ENCODE assay signal across 1 cellular context in the genomic region with DNA sequence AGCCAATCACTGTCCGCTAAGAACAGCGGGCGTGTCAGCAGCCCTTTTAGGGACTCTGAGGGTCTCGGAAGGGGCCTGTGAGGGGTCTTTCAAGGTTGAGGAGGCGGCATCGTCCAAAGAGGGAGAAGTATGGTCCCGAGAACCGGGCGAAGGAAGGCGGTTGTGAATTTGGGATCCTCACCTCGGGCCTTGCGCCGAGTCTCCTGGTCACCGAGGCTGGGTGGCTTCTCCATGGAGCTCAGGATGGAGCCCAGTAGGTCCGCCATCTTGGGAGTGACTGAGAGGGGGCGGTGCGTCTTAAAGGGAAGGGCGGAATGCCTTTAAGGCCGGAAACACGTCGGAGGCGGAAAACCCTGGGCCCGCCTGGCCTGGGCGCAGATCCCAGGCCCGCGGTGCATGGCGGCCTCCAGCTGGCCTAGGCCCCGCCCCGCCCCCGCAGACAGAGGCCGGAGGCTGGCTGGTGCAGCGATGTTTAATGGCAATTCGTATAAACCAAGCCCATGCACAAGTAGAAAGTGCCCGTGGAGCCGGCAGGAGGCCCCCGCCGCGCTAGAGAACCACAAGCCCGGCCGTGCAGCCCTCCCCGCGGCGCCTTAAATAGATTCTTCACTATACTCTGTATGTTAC.
TF ChIP-seq lines count a peak whose summit lies in the region.

A gene with protein sequence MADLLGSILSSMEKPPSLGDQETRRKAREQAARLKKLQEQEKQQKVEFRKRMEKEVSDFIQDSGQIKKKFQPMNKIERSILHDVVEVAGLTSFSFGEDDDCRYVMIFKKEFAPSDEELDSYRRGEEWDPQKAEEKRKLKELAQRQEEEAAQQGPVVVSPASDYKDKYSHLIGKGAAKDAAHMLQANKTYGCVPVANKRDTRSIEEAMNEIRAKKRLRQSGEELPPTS (minus strand): TSS at position 279 of the 627 bp plus-strand sequence. CDS start 13 bp downstream, at position 266.

TF ChIP-seq in HepG2, 621 proteins besides CTCF, POLR2A, EP300 and RAD21 (continued from another document and continues in another):
- TF ChIP-seq, protein P1, sequence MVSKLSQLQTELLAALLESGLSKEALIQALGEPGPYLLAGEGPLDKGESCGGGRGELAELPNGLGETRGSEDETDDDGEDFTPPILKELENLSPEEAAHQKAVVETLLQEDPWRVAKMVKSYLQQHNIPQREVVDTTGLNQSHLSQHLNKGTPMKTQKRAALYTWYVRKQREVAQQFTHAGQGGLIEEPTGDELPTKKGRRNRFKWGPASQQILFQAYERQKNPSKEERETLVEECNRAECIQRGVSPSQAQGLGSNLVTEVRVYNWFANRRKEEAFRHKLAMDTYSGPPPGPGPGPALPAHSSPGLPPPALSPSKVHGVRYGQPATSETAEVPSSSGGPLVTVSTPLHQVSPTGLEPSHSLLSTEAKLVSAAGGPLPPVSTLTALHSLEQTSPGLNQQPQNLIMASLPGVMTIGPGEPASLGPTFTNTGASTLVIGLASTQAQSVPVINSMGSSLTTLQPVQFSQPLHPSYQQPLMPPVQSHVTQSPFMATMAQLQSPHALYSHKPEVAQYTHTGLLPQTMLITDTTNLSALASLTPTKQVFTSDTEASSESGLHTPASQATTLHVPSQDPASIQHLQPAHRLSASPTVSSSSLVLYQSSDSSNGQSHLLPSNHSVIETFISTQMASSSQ (IDR thresholded peaks at IDR 0.05; ENCODE audit: low read depth) = no peak
- TF ChIP-seq, protein P1 (CRISPR knock-in tag; IDR thresholded peaks at IDR 0.05; ENCODE audit: borderline replicate concordance) = 0 out of 2 replicates have a peak, but pooled peaks have one; percentile 54
- TF ChIP-seq ZNF121 (CRISPR knock-in tag; IDR thresholded peaks at IDR 0.05) (peak; percentile 45; the same call in 1 of the 2 replicates), SMAD1 (CRISPR knock-in tag; IDR thresholded peaks at IDR 0.05; ENCODE audit: borderline replicate concordance, low read depth) (no peak), KMT2A (CRISPR knock-in tag; IDR thresholded peaks at IDR 0.05) (peak; percentile 71; the same call in 1 of the 2 replicates), RNF2 (conservative IDR thresholded peaks at IDR 0.05; ENCODE audit: low read depth) (0 out of 2 replicates have a peak, but pooled peaks have one; percentile 11), HNRNPK (IDR thresholded peaks at IDR 0.05; ENCODE audit: low read depth, low read length, poor library complexity, severe bottlenecking) (peak; percentile 33), ZNF558 (CRISPR knock-in tag; IDR thresholded peaks at IDR 0.05; ENCODE audit: borderline replicate concordance) (no peak), MTF2 (CRISPR knock-in tag; IDR thresholded peaks at IDR 0.05; ENCODE audit: borderline replicate concordance) (peak; percentile 61; the same call in 1 of the 2 replicates), RFXANK (CRISPR knock-in tag; IDR thresholded peaks at IDR 0.05) (0 out of 2 replicates have a peak, but pooled peaks have one; percentile 27), RBAK (CRISPR knock-in tag; IDR thresholded peaks at IDR 0.05) (no peak), BORCS8-MEF2B (CRISPR knock-in tag; IDR thresholded peaks at IDR 0.05) (peak; percentile 10), TMF1 (CRISPR knock-in tag; IDR thresholded peaks at IDR 0.05; ENCODE audit: low read depth) (peak; percentile 27; the same call in 1 of the 2 replicates), SSRP1 (CRISPR knock-in tag; IDR thresholded peaks at IDR 0.05) (no peak), RFXAP (CRISPR knock-in tag; IDR thresholded peaks at IDR 0.05; ENCODE audit: borderline replicate concordance) (no peak), ZNF143 (CRISPR knock-in tag; IDR thresholded peaks at IDR 0.05) (peak; percentile 63), KDM4B (CRISPR knock-in tag; IDR thresholded peaks at IDR 0.05) (no peak), MED13 (CRISPR knock-in tag; IDR thresholded peaks at IDR 0.05) (no peak; the same call in 1 of the 2 replicates), KDM3A (CRISPR knock-in tag; IDR thresholded peaks at IDR 0.05; ENCODE audit: low read depth) (0 out of 2 replicates have a peak, but pooled peaks have one; percentile 35), MIER2 (CRISPR knock-in tag; IDR thresholded peaks at IDR 0.05) (0 out of 2 replicates have a peak, but pooled peaks have one; percentile 39), ZNF839 (CRISPR knock-in tag; IDR thresholded peaks at IDR 0.05; ENCODE audit: borderline replicate concordance) (no peak), RELA (CRISPR knock-in tag; IDR thresholded peaks at IDR 0.05) (no peak), KLF11 (CRISPR knock-in tag; IDR thresholded peaks at IDR 0.05) (peak; percentile 39; the same call in 1 of the 2 replicates), EEA1 (CRISPR knock-in tag; IDR thresholded peaks at IDR 0.05; ENCODE audit: borderline replicate concordance) (peak; percentile 12; the same call in 1 of the 2 replicates), RFX5 (IDR thresholded peaks at IDR 0.05; ENCODE audit: low read depth, low read length) (no peak), YEATS2 (CRISPR knock-in tag; IDR thresholded peaks at IDR 0.05; ENCODE audit: borderline replicate concordance) (peak; percentile 84; the same call in 1 of the 2 replicates), ZFP1 (CRISPR knock-in tag; IDR thresholded peaks at IDR 0.05) (no peak)
- TF ChIP-seq, protein P2, sequence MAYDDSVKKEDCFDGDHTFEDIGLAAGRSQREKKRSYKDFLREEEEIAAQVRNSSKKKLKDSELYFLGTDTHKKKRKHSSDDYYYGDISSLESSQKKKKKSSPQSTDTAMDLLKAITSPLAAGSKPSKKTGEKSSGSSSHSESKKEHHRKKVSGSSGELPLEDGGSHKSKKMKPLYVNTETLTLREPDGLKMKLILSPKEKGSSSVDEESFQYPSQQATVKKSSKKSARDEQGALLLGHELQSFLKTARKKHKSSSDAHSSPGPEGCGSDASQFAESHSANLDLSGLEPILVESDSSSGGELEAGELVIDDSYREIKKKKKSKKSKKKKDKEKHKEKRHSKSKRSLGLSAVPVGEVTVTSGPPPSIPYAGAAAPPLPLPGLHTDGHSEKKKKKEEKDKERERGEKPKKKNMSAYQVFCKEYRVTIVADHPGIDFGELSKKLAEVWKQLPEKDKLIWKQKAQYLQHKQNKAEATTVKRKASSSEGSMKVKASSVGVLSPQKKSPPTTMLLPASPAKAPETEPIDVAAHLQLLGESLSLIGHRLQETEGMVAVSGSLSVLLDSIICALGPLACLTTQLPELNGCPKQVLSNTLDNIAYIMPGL (CRISPR knock-in tag; IDR thresholded peaks at IDR 0.05; ENCODE audit: borderline replicate concordance in 1 of 2, low read depth in 1 of 2) = peak in 1 of 2 experiments; percentile 27; a peak in 1 of 4 replicates
- TF ChIP-seq, protein P3, sequence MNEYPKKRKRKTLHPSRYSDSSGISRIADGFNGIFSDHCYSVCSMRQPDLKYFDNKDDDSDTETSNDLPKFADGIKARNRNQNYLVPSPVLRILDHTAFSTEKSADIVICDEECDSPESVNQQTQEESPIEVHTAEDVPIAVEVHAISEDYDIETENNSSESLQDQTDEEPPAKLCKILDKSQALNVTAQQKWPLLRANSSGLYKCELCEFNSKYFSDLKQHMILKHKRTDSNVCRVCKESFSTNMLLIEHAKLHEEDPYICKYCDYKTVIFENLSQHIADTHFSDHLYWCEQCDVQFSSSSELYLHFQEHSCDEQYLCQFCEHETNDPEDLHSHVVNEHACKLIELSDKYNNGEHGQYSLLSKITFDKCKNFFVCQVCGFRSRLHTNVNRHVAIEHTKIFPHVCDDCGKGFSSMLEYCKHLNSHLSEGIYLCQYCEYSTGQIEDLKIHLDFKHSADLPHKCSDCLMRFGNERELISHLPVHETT (CRISPR knock-in tag; conservative IDR thresholded peaks at IDR 0.05) = no peak
- TF ChIP-seq, protein P4, sequence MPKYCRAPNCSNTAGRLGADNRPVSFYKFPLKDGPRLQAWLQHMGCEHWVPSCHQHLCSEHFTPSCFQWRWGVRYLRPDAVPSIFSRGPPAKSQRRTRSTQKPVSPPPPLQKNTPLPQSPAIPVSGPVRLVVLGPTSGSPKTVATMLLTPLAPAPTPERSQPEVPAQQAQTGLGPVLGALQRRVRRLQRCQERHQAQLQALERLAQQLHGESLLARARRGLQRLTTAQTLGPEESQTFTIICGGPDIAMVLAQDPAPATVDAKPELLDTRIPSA (CRISPR knock-in tag; IDR thresholded peaks at IDR 0.05; ENCODE audit: borderline replicate concordance) = 0 out of 2 replicates have a peak, but pooled peaks have one; percentile 50
- TF ChIP-seq, protein P5, sequence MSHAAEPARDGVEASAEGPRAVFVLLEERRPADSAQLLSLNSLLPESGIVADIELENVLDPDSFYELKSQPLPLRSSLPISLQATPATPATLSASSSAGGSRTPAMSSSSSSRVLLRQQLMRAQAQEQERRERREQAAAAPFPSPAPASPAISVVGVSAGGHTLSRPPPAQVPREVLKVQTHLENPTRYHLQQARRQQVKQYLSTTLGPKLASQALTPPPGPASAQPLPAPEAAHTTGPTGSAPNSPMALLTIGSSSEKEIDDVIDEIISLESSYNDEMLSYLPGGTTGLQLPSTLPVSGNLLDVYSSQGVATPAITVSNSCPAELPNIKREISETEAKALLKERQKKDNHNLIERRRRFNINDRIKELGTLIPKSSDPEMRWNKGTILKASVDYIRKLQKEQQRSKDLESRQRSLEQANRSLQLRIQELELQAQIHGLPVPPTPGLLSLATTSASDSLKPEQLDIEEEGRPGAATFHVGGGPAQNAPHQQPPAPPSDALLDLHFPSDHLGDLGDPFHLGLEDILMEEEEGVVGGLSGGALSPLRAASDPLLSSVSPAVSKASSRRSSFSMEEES (CRISPR knock-in tag; IDR thresholded peaks at IDR 0.05) = peak; percentile 64
- TF ChIP-seq, protein P6, sequence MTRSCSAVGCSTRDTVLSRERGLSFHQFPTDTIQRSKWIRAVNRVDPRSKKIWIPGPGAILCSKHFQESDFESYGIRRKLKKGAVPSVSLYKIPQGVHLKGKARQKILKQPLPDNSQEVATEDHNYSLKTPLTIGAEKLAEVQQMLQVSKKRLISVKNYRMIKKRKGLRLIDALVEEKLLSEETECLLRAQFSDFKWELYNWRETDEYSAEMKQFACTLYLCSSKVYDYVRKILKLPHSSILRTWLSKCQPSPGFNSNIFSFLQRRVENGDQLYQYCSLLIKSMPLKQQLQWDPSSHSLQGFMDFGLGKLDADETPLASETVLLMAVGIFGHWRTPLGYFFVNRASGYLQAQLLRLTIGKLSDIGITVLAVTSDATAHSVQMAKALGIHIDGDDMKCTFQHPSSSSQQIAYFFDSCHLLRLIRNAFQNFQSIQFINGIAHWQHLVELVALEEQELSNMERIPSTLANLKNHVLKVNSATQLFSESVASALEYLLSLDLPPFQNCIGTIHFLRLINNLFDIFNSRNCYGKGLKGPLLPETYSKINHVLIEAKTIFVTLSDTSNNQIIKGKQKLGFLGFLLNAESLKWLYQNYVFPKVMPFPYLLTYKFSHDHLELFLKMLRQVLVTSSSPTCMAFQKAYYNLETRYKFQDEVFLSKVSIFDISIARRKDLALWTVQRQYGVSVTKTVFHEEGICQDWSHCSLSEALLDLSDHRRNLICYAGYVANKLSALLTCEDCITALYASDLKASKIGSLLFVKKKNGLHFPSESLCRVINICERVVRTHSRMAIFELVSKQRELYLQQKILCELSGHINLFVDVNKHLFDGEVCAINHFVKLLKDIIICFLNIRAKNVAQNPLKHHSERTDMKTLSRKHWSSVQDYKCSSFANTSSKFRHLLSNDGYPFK (CRISPR knock-in tag; IDR thresholded peaks at IDR 0.05; ENCODE audit: borderline replicate concordance) = peak; percentile 99
- TF ChIP-seq, protein P7, sequence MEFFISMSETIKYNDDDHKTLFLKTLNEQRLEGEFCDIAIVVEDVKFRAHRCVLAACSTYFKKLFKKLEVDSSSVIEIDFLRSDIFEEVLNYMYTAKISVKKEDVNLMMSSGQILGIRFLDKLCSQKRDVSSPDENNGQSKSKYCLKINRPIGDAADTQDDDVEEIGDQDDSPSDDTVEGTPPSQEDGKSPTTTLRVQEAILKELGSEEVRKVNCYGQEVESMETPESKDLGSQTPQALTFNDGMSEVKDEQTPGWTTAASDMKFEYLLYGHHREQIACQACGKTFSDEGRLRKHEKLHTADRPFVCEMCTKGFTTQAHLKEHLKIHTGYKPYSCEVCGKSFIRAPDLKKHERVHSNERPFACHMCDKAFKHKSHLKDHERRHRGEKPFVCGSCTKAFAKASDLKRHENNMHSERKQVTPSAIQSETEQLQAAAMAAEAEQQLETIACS (CRISPR knock-in tag; IDR thresholded peaks at IDR 0.05) = no peak
- TF ChIP-seq, protein P8, sequence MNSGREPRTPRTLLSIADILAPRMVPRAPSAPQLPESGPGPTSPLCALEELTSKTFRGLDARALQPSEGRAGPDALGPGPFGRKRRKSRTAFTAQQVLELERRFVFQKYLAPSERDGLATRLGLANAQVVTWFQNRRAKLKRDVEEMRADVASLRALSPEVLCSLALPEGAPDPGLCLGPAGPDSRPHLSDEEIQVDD (CRISPR knock-in tag; IDR thresholded peaks at IDR 0.05; ENCODE audit: borderline replicate concordance) = no peak
- TF ChIP-seq, protein P9, sequence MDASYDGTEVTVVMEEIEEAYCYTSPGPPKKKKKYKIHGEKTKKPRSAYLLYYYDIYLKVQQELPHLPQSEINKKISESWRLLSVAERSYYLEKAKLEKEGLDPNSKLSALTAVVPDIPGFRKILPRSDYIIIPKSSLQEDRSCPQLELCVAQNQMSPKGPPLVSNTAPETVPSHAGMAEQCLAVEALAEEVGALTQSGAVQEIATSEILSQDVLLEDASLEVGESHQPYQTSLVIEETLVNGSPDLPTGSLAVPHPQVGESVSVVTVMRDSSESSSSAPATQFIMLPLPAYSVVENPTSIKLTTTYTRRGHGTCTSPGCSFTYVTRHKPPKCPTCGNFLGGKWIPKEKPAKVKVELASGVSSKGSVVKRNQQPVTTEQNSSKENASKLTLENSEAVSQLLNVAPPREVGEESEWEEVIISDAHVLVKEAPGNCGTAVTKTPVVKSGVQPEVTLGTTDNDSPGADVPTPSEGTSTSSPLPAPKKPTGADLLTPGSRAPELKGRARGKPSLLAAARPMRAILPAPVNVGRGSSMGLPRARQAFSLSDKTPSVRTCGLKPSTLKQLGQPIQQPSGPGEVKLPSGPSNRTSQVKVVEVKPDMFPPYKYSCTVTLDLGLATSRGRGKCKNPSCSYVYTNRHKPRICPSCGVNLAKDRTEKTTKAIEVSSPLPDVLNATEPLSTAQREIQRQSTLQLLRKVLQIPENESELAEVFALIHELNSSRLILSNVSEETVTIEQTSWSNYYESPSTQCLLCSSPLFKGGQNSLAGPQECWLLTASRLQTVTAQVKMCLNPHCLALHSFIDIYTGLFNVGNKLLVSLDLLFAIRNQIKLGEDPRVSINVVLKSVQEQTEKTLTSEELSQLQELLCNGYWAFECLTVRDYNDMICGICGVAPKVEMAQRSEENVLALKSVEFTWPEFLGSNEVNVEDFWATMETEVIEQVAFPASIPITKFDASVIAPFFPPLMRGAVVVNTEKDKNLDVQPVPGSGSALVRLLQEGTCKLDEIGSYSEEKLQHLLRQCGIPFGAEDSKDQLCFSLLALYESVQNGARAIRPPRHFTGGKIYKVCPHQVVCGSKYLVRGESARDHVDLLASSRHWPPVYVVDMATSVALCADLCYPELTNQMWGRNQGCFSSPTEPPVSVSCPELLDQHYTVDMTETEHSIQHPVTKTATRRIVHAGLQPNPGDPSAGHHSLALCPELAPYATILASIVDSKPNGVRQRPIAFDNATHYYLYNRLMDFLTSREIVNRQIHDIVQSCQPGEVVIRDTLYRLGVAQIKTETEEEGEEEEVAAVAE (CRISPR knock-in tag; IDR thresholded peaks at IDR 0.05; ENCODE audit: borderline replicate concordance) = no peak
